Comparison of ENCODE assay signal across 19 cellular contexts in the genomic region with DNA sequence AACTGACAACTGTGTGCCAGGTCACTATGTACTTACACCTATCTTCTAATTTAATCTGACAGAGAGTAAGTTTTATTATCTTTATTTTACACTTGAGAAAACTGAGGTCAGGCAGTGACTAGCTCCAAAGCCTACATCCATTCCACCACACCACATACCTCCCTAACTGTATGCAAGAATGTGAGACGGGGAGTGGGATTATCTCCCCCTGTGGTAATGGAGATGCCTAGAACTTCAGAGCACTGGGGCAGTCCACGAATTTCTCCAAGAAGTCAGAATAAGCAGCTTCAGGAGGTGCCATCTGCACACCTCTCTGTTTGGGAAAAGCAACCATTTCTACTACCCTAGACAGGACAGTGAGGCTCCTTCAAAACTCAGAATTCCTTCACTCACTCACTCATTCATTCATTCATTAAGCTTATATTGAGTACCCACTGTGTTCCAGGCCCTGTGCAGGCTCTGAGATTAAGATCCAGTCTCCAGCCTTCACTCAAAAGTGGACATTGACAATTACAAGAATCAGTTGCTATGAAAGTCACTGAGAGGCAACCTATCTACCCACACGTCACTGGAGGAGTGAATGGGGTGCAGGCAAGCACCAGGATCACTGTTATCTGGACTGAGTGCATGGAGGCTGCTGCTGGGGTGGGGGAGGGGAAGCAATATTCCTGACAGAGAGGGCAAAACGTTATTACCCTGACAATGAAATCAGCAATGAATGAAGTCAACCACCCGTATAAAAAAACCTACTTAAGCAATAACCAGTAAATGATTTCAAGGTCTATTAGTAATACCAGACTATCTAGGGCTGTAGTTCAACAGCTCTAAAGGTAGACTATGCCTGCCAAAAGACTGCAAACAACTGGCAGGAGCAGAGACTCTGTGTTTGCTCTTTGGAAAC. TPM values are rescaled to one million over a fixed set of nuclear protein-coding genes. Genes with fewer than 3 reads are reported as not detected.
DNase-seq lines count a peak whose midpoint lies in the region; ATAC-seq, FAIRE-seq and TF ChIP-seq lines count a peak whose summit lies in the region.
"Had no signal": no experiment of that assay in that cellular context is flagged by ENCODE, and none has a peak within 500 bp of the region (broad histone marks: within the 10 kb centered on the region; RNA-seq: fewer than 3 reads in every experiment).

No MANE protein-coding gene starts in this region.

- H3K4me2 ChIP-seq in mesendoderm (ENCODE audit: low read length) (no peak overlapping the region), Karpas-422 (ENCODE audit: low read depth, low read length, poor library complexity, severe bottlenecking) (no peak overlapping the region)

- H2BK120ac ChIP-seq in mesendoderm (ENCODE audit: low read depth, low read length) = no peak overlapping the region

- peak overlapping the region; percentile 4 for H3K9ac ChIP-seq in mesendoderm (ENCODE audit: low read length)
- H3K9ac ChIP-seq in Karpas-422 (ENCODE audit: low read length) = no peak overlapping the region

- FAIRE-seq in GM19239 (lab: Jason Lieb, UNC) = peak; percentile 57
- FAIRE-seq: G401.6 had no signal

- H3K9me3 Mint-ChIP-seq in WTC11 = peaks cover 4% of the 10 kb centered on the region
- H3K9me3 Mint-ChIP-seq: effector memory CD8-positive, alpha-beta T cell; T-helper 1 cell treated with Interleukin-12 subunit alpha and Interleukin-12 subunit beta and Interleukin-4 antibody, amounts not matched to agents 30 μg/mL and 1 μg/mL, for 36 hours had no signal

- peak overlapping the region; percentile 29 for H3K27ac ChIP-seq in mesendoderm (ENCODE audit: low read depth, low read length)
- H3K27ac ChIP-seq in Karpas-422 (ENCODE audit: low read length) = no peak overlapping the region

- H3K79me2 ChIP-seq in mesendoderm (ENCODE audit: control insufficient read depth, insufficient read depth, low read length) = no peaks in the 10 kb centered on the region
- H3K79me2 ChIP-seq in Karpas-422 (ENCODE audit: low read length) = no peaks in the 10 kb centered on the region

- WGBS in mesendoderm (ENCODE audit: extremely low coverage, insufficient coverage, low lambda C conversion rate) = no CpG with 5 or more reads among the region's 5 CpGs

- CTCF ChIA-PET in WTC11 (lab: Charles Lee) = interaction anchor here (1.0 to 2.6 kb wide), 12 partner anchors 10 to 241 kb away, joined by 3 to 8 read pairs (median 4); a partner anchor contains a TSS

- no peak overlapping the region for H4K5ac ChIP-seq in mesendoderm (ENCODE audit: low read length)

- H3K4me1 ChIP-seq in mesendoderm (ENCODE audit: control insufficient read depth, low read depth, low read length) (peaks cover 7% of the 10 kb centered on the region), Karpas-422 (ENCODE audit: low read length) (peaks cover 23% of the 10 kb centered on the region)

- H3K9me2 ChIP-seq in Karpas-422 (replicated peaks; ENCODE audit: insufficient read depth, low read length) = no peaks in the 10 kb centered on the region

- TF ChIP-seq CTCF in WTC11 (IDR thresholded peaks at IDR 0.05) = no peak
- no peak for TF ChIP-seq CTCF in omental fat pad (IDR thresholded peaks at IDR 0.05)

- no peak overlapping the region for H2AFZ ChIP-seq in Karpas-422 (ENCODE audit: low read length)

- peak; percentile 97 for ATAC-seq in WTC11
- no peak for ATAC-seq in omental fat pad (ENCODE audit: low FRiP score)
- ATAC-seq: activated CD8-positive, alpha-beta memory T cell treated with anti-CD3 and anti-CD28 coated beads, Interleukin-2, amount 10 ng/mL, durations not matched to agents 7 days and 5 days; effector memory CD8-positive, alpha-beta T cell had no signal

- peak overlapping the region; percentile 63 for H3K56ac ChIP-seq in mesendoderm (ENCODE audit: low read length)

- no peak overlapping the region for H3K4me3 Mint-ChIP-seq in WTC11
- H3K4me3 Mint-ChIP-seq: activated CD8-positive, alpha-beta memory T cell treated with anti-CD3 and anti-CD28 coated beads, Interleukin-2, amount 10 ng/mL, durations not matched to agents 7 days and 5 days; effector memory CD8-positive, alpha-beta T cell; T-helper 1 cell treated with Interleukin-12 subunit alpha and Interleukin-12 subunit beta and Interleukin-4 antibody, amounts not matched to agents 30 μg/mL and 1 μg/mL, for 36 hours had no signal

- peak overlapping the region; percentile 12; the same call in 1 of the 2 replicates for H3K27ac Mint-ChIP-seq in WTC11
- H3K27ac Mint-ChIP-seq: activated CD8-positive, alpha-beta memory T cell treated with anti-CD3 and anti-CD28 coated beads, Interleukin-2, amount 10 ng/mL, durations not matched to agents 7 days and 5 days; effector memory CD8-positive, alpha-beta T cell; T-helper 1 cell treated with Interleukin-12 subunit alpha and Interleukin-12 subunit beta and Interleukin-4 antibody, amounts not matched to agents 30 μg/mL and 1 μg/mL, for 36 hours had no signal

- H4K20me1 ChIP-seq in Karpas-422 (ENCODE audit: insufficient read depth, low read depth, low read length) = no peaks in the 10 kb centered on the region

- POLR2A ChIA-PET in WTC11 (lab: Charles Lee) = interaction anchor here (1.1 to 1.3 kb wide), 2 partner anchors 24 to 33 kb away, joined by 4 to 12 read pairs; a partner anchor contains a TSS

- no peak for DNase-seq in GM19239 (ENCODE audit: insufficient read length, low spot score)
- no peak for DNase-seq in WTC11 (ENCODE audit: low spot score)
- peak; percentile 91 for DNase-seq in mesendoderm
- no peak for DNase-seq in Karpas-422
- DNase-seq in omental fat pad (ENCODE audit: low spot score) = no peak
- DNase-seq in LoVo (ENCODE audit: low spot score) = no peak
- DNase-seq: activated CD4-positive, CD25-positive, alpha-beta regulatory T cell; activated CD8-positive, alpha-beta memory T cell treated with anti-CD3 and anti-CD28 coated beads, Interleukin-2, amount 10 ng/mL, durations not matched to agents 7 days and 5 days; activated effector memory CD4-positive, alpha-beta T cell treated with anti-CD3 and anti-CD28 coated beads, Interleukin-2, amount 50 U/mL, for 16 hours; amygdala; COR-L47; effector memory CD8-positive, alpha-beta T cell; left cardiac atrium; NCI-H1436 treated with DMSO at 0.1 percent for 48 hours; NCI-H2227 treated with DMSO at 0.1 percent for 48 hours; Right ventricle myocardium superior; stimulated activated CD4-positive, alpha-beta T cell treated with anti-CD3 and anti-CD28 coated beads, Interleukin-2, amount 100 ng/mL, for 48 hours had no signal

- H2AK5ac ChIP-seq in mesendoderm (ENCODE audit: low read length) = no peak overlapping the region

- no peak overlapping the region for H2BK15ac ChIP-seq in mesendoderm (replicated peaks; ENCODE audit: low read depth)

- H3K36me3 Mint-ChIP-seq in WTC11 = peaks cover 4% of the 10 kb centered on the region; the same call in 1 of the 2 replicates
- H3K36me3 Mint-ChIP-seq: activated CD8-positive, alpha-beta memory T cell treated with anti-CD3 and anti-CD28 coated beads, Interleukin-2, amount 10 ng/mL, durations not matched to agents 7 days and 5 days had no signal

- H3K9me3 ChIP-seq in Karpas-422 (ENCODE audit: low read length) = no peaks in the 10 kb centered on the region

- H3K23ac ChIP-seq in mesendoderm (ENCODE audit: low read length) = no peak overlapping the region

- H3K27me3 ChIP-seq in mesendoderm (ENCODE audit: insufficient read depth, low read length, poor library complexity) (no peaks in the 10 kb centered on the region), Karpas-422 (ENCODE audit: low read length) (no peaks in the 10 kb centered on the region)

- no peak overlapping the region for H3K4me3 ChIP-seq in mesendoderm (ENCODE audit: low read length)
- H3K4me3 ChIP-seq in Karpas-422 (ENCODE audit: low read length) = no peak overlapping the region

- H3K36me3 ChIP-seq in mesendoderm (ENCODE audit: control insufficient read depth, insufficient read depth, low read length) (no peaks in the 10 kb centered on the region), Karpas-422 (ENCODE audit: insufficient read depth, low read length) (no peaks in the 10 kb centered on the region)

- no peaks in the 10 kb centered on the region for H3K79me1 ChIP-seq in mesendoderm (ENCODE audit: low read length)

- H2BK5ac ChIP-seq in mesendoderm (ENCODE audit: low read length) = no peak overlapping the region

- H3K18ac ChIP-seq in mesendoderm (ENCODE audit: low read length) = no peak overlapping the region

- peaks cover 16% of the 10 kb centered on the region for H3K4me1 Mint-ChIP-seq in WTC11
- H3K4me1 Mint-ChIP-seq: activated CD8-positive, alpha-beta memory T cell treated with anti-CD3 and anti-CD28 coated beads, Interleukin-2, amount 10 ng/mL, durations not matched to agents 7 days and 5 days had no signal

- no peak overlapping the region for H3K4ac ChIP-seq in mesendoderm (ENCODE audit: low read depth, low read length)

- H4K8ac ChIP-seq in mesendoderm (ENCODE audit: low read depth, low read length) = no peak overlapping the region

- H3K27me3 Mint-ChIP-seq in WTC11 (ENCODE audit: low read depth) = no peaks in the 10 kb centered on the region; the same call in 1 of the 2 replicates

TF ChIP-seq in WTC11, 78 proteins besides CTCF, POLR2A, EP300 and RAD21 (continues in another document):
- TF ChIP-seq CREM (CRISPR knock-in tag; IDR thresholded peaks at IDR 0.05) = no peak

RNA-seq across cellular contexts. Expression of a gene that starts 18.0 kb away (rescaled TPM):
- total RNA-seq in WTC11 (2021) = 3.0 to 4.3 TPM (median 4.2 TPM) in 3 replicates
- 8.9 TPM for polyA plus RNA-seq in mesendoderm (2013, experiment 1 of 2)
- 8.0 TPM for polyA plus RNA-seq in mesendoderm (2013, experiment 2 of 2)
- 1.9 and 3.5 TPM in 2 replicates for total RNA-seq in Karpas-422 (2014; rRNA removed; shearing (Covaris generic); ENCODE audit: low replicate concordance)
- 10 to 100 TPM; 52.0 to 72.3 (median 64.0) TPM for total RNA-seq in omental fat pad

RNA-seq across cellular contexts. Expression of a gene that starts 30.8 kb away (rescaled TPM):
- total RNA-seq in WTC11 (2021) (133 to 138 TPM (median 135 TPM) in 3 replicates), omental fat pad (100 to 1,000 TPM in 1 of 4 donors, 10 to 100 TPM in 3; 73.3 to 100 (median 98.6) TPM)
- polyA plus RNA-seq in mesendoderm (2013, experiment 1 of 2) = 117 TPM
- polyA plus RNA-seq in mesendoderm (2013, experiment 2 of 2) = 118 TPM
- 250 and 484 TPM in 2 replicates for total RNA-seq in Karpas-422 (2014; rRNA removed; shearing (Covaris generic); ENCODE audit: low replicate concordance)

RNA-seq across cellular contexts. Expression of a gene that starts 32.4 kb away (rescaled TPM):
- total RNA-seq in WTC11 (2021) (170 to 200 TPM (median 200 TPM) in 3 replicates), omental fat pad (10 to 100 TPM; 15.9 to 55.1 (median 37.7) TPM)
- polyA plus RNA-seq in mesendoderm (2013, experiment 1 of 2) = 355 TPM
- polyA plus RNA-seq in mesendoderm (2013, experiment 2 of 2) = 362 TPM
- 71.3 and 107 TPM in 2 replicates for total RNA-seq in Karpas-422 (2014; rRNA removed; shearing (Covaris generic); ENCODE audit: low replicate concordance)

RNA-seq across cellular contexts. Expression of a gene that starts 39.1 kb away (rescaled TPM):
- total RNA-seq in WTC11 (2021) = 81.6 to 94.4 TPM (median 83.9 TPM) in 3 replicates
- 188 TPM for polyA plus RNA-seq in mesendoderm (2013, experiment 1 of 2)
- polyA plus RNA-seq in mesendoderm (2013, experiment 2 of 2) = 174 TPM
- total RNA-seq in Karpas-422 (2014; rRNA removed; shearing (Covaris generic); ENCODE audit: low replicate concordance) = 0.72 and 1.9 TPM in 2 replicates
- total RNA-seq in omental fat pad = 100 to 1,000 TPM; 108 to 208 (median 166) TPM

Comparison
In these comparisons a context has a peak if more than half of its experiments do, and no peak if none do; other contexts are left out.
1. RNA of a gene that starts 18.0 kb away (total RNA-seq): 52.0 to 72.3 TPM in omental fat pad; 3.0 to 4.3 TPM in WTC11 and 1.9 to 3.5 TPM in Karpas-422; every median in the first group is over 10 times any median in the second.